Comparison of ENCODE assay signal across 15 cellular contexts in genomic region chr1:191206808-191207207, GRCh38.
DNase-seq lines count a peak whose midpoint lies in the region; ATAC-seq and TF ChIP-seq lines count a peak whose summit lies in the region.
"Had no signal": no experiment of that assay in that cellular context is flagged by ENCODE, and none has a peak within 500 bp of the region (broad histone marks: within the 10 kb centered on the region; RNA-seq: fewer than 3 reads in every experiment).

No MANE protein-coding gene starts in this region.

- H3K27ac ChIP-seq in HCT116 (ENCODE audit: low read depth, low read length) (no peak overlapping the region), colonic mucosa (no peak overlapping the region)
- H3K27ac ChIP-seq: psoas muscle had no signal

- no peaks in the 10 kb centered on the region for H3K9me2 ChIP-seq in HCT116 (ENCODE audit: insufficient read depth)

- no peaks in the 10 kb centered on the region for H3K4me1 Mint-ChIP-seq in activated CD4-positive, alpha-beta T cell treated with anti-CD3 and anti-CD28 coated beads for 36 hours
- H3K4me1 Mint-ChIP-seq: stimulated activated effector memory CD8-positive, alpha-beta T cell treated with anti-CD3 and anti-CD28 coated beads, Interleukin-12 subunit alpha, Interleukin-12 subunit beta, amount 100 ng/mL, for 72 hours had no signal

- no peaks in the 10 kb centered on the region for H3K27me3 ChIP-seq in HCT116 (ENCODE audit: insufficient read depth, low read length)
- no peaks in the 10 kb centered on the region for H3K27me3 ChIP-seq in colonic mucosa

- no peak overlapping the region for H3K4me3 Mint-ChIP-seq in activated CD4-positive, alpha-beta T cell treated with anti-CD3 and anti-CD28 coated beads for 36 hours
- H3K4me3 Mint-ChIP-seq: activated naive CD8-positive, alpha-beta T cell; stimulated activated effector memory CD8-positive, alpha-beta T cell treated with anti-CD3 and anti-CD28 coated beads, Interleukin-12 subunit alpha, Interleukin-12 subunit beta, amount 100 ng/mL, for 72 hours had no signal

- H4K20me1 ChIP-seq in HCT116 (ENCODE audit: insufficient read depth) = no peaks in the 10 kb centered on the region

- CTCF ChIA-PET in HCT116 (lab: Charles Lee) = no interaction called here
- CTCF ChIA-PET in activated CD4-positive, alpha-beta T cell treated with anti-CD3 and anti-CD28 coated beads for 36 hours (lab: Charles Lee) = no interaction called here

- H3K79me2 ChIP-seq in HCT116 (ENCODE audit: insufficient read depth, low read length) = no peaks in the 10 kb centered on the region

- H3K4me2 ChIP-seq in HCT116 (ENCODE audit: low read length) = no peak overlapping the region; the same call in 1 of the 2 replicates

- TF ChIP-seq RAD21 in HCT116 (IDR thresholded peaks at IDR 0.05; ENCODE audit: low read depth) = no peak

- H3K27me3 Mint-ChIP-seq in activated CD4-positive, alpha-beta T cell treated with anti-CD3 and anti-CD28 coated beads for 36 hours = no peaks in the 10 kb centered on the region
- H3K27me3 Mint-ChIP-seq: activated naive CD8-positive, alpha-beta T cell had no signal

- H3K9me3 Mint-ChIP-seq in activated CD4-positive, alpha-beta T cell treated with anti-CD3 and anti-CD28 coated beads for 36 hours (ENCODE audit: low read depth) = peaks cover 5% of the 10 kb centered on the region

- H3K36me3 Mint-ChIP-seq in activated CD4-positive, alpha-beta T cell treated with anti-CD3 and anti-CD28 coated beads for 36 hours (ENCODE audit: low read depth) = no peaks in the 10 kb centered on the region
- H3K36me3 Mint-ChIP-seq: activated naive CD8-positive, alpha-beta T cell; stimulated activated effector memory CD8-positive, alpha-beta T cell treated with anti-CD3 and anti-CD28 coated beads, Interleukin-12 subunit alpha, Interleukin-12 subunit beta, amount 100 ng/mL, for 72 hours had no signal

- no peak overlapping the region for H2AFZ ChIP-seq in HCT116 (ENCODE audit: low read depth, low read length, poor library complexity, severe bottlenecking)

- H3K9me3 ChIP-seq in HCT116 (ENCODE audit: control insufficient read depth in 1 of 2, insufficient read depth in 1 of 2, low read depth in 1 of 2, low read length in 2 of 2) (no peaks in the 10 kb centered on the region), colonic mucosa (no peaks in the 10 kb centered on the region)
- H3K9me3 ChIP-seq: psoas muscle had no signal

- peak; percentile 3 for DNase-seq in COLO829 (ENCODE audit: low spot score)
- DNase-seq in HCT116 (ENCODE audit: low read depth, low spot score) = peak; percentile 2
- peak; percentile 52 for DNase-seq in NCI-H226
- DNase-seq in dermis microvascular lymphatic vessel endothelial cell (ENCODE audit: low read depth in 2 of 2) = peak; percentile 12 to 40
- no peak for DNase-seq in colonic mucosa
- no peak for DNase-seq in activated CD4-positive, alpha-beta T cell treated with anti-CD3 and anti-CD28 coated beads for 36 hours
- no peak for DNase-seq in germinal center (ENCODE audit: low spot score)
- DNase-seq: DMS53, HCEC 1CT, islet precursor cell, psoas muscle had no signal

- no peak overlapping the region for H3K4me3 ChIP-seq in HCT116 (replicated peaks in 1 of 2; ENCODE audit: low read depth in 1 of 2, low read length in 2 of 2)
- no peak overlapping the region for H3K4me3 ChIP-seq in colonic mucosa
- H3K4me3 ChIP-seq: psoas muscle had no signal

- no peak for TF ChIP-seq CTCF in HCT116 (IDR thresholded peaks at IDR 0.05 in 2 of 3, conservative IDR thresholded peaks at IDR 0.05 in 1 of 3; ENCODE audit: borderline replicate concordance in 1 of 3, insufficient read depth in 1 of 3, low read depth in 2 of 3, low read length in 2 of 3)
- TF ChIP-seq CTCF in colonic mucosa (IDR thresholded peaks at IDR 0.05) = no peak

- H3K36me3 ChIP-seq in HCT116 (ENCODE audit: control insufficient read depth in 1 of 2, insufficient read depth in 2 of 2, low read length in 2 of 2) = no peaks in the 10 kb centered on the region
- no peaks in the 10 kb centered on the region for H3K36me3 ChIP-seq in colonic mucosa

- H3K4me1 ChIP-seq in HCT116 (ENCODE audit: control insufficient read depth in 1 of 2, insufficient read depth in 2 of 2, low read length in 2 of 2) = peaks cover 0 to 5% of the 10 kb centered on the region in 2 experiments; a peak in 1 of 4 replicates
- H3K4me1 ChIP-seq in colonic mucosa = no peaks in the 10 kb centered on the region
- H3K4me1 ChIP-seq: psoas muscle had no signal

- RAD21 ChIA-PET in HCT116 (lab: Charles Lee; ENCODE audit: low non-redundant PET in 1 of 2, low total read pairs in 2 of 2, uncharacterized antibody in 2 of 2, unreplicated experiment in 2 of 2) = no interaction called here

- POLR2A ChIA-PET in HCT116 (lab: Charles Lee) = no interaction called here
- POLR2A ChIA-PET in activated CD4-positive, alpha-beta T cell treated with anti-CD3 and anti-CD28 coated beads for 36 hours (lab: Charles Lee) = no interaction called here

- no TSS peak for BruUV-seq in HCT116 (replicated peaks; lab: Mats Ljungman, UMichigan)

- no peak for TF ChIP-seq POLR2A in HCT116 (IDR thresholded peaks at IDR 0.05; ENCODE audit: borderline replicate concordance, extremely low read depth, insufficient read depth, insufficient read length)

- H3K9ac ChIP-seq in HCT116 (ENCODE audit: low read length) (no peak overlapping the region), colonic mucosa (ENCODE audit: low read depth in 2 of 2, low read length in 2 of 2) (no peak overlapping the region)

- no peak overlapping the region for H3K27ac Mint-ChIP-seq in activated CD4-positive, alpha-beta T cell treated with anti-CD3 and anti-CD28 coated beads for 36 hours
- H3K27ac Mint-ChIP-seq: activated naive CD8-positive, alpha-beta T cell; stimulated activated effector memory CD8-positive, alpha-beta T cell treated with anti-CD3 and anti-CD28 coated beads, Interleukin-12 subunit alpha, Interleukin-12 subunit beta, amount 100 ng/mL, for 72 hours had no signal

- intact Hi-C loops in HCT116 (cut with micrococcal nuclease) (no loop called here), colonic mucosa (cut with DNase I) (no loop called here)
- intact Hi-C loops in activated CD4-positive, alpha-beta T cell treated with anti-CD3 and anti-CD28 coated beads for 36 hours (cut with DNase I, micrococcal nuclease) = no loop called here

- ATAC-seq in HCT116 = no peak
- ATAC-seq in activated CD4-positive, alpha-beta T cell treated with anti-CD3 and anti-CD28 coated beads for 36 hours = no peak
- no peak for ATAC-seq in GM21447 (IDR thresholded peaks at IDR 0.05; ENCODE audit: unreplicated experiment)
- ATAC-seq: psoas muscle; Right ventricle myocardium inferior; stimulated activated effector memory CD8-positive, alpha-beta T cell treated with anti-CD3 and anti-CD28 coated beads, Interleukin-12 subunit alpha, Interleukin-12 subunit beta, amount 100 ng/mL, for 72 hours had no signal

TF ChIP-seq in HCT116, 20 proteins besides CTCF, POLR2A, EP300 and RAD21 (continues in another document):
- TF ChIP-seq ZNF274 (IDR thresholded peaks at IDR 0.05; ENCODE audit: low read depth, low read length) (no peak), ELF1 (IDR thresholded peaks at IDR 0.05; ENCODE audit: borderline replicate concordance, low read depth) (no peak), JUND (IDR thresholded peaks at IDR 0.05) (no peak), CBX3 (IDR thresholded peaks at IDR 0.05; ENCODE audit: low read depth) (no peak), EZH2phosphoT487 (IDR thresholded peaks at IDR 0.05; ENCODE audit: borderline replicate concordance) (no peak), SP1 (IDR thresholded peaks at IDR 0.05; ENCODE audit: low read depth) (no peak), SIN3A (IDR thresholded peaks at IDR 0.05; ENCODE audit: low read depth) (no peak), ZBTB33 (IDR thresholded peaks at IDR 0.05; ENCODE audit: extremely low read depth, insufficient replicate concordance, low read length) (no peak), CEBPB (IDR thresholded peaks at IDR 0.05; ENCODE audit: low read depth) (no peak), YY1 (IDR thresholded peaks at IDR 0.05; ENCODE audit: extremely low read depth, insufficient replicate concordance, low read depth, low read length) (no peak), SRF (IDR thresholded peaks at IDR 0.05; ENCODE audit: low read depth) (no peak)
- TF ChIP-seq, protein P1, sequence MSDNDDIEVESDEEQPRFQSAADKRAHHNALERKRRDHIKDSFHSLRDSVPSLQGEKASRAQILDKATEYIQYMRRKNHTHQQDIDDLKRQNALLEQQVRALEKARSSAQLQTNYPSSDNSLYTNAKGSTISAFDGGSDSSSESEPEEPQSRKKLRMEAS (IDR thresholded peaks at IDR 0.05) = no peak

Comparison
In these comparisons a context has a peak if more than half of its experiments do, and no peak if none do; other contexts are left out.
1. DNase-seq: peak in COLO829 (single experiment), HCT116 (single experiment), NCI-H226 (single experiment) and dermis microvascular lymphatic vessel endothelial cell (2 of 2); none in colonic mucosa (single experiment), activated CD4-positive, alpha-beta T cell treated with anti-CD3 and anti-CD28 coated beads for 36 hours (single experiment) and germinal center (single experiment).